ENCODE assay signal across 23 cellular contexts in genomic region chr9:18678846-18679245, GRCh38.
"Had no signal": no experiment of that assay in that cellular context is flagged by ENCODE, and none has a peak within 500 bp of the region (broad histone marks: within the 10 kb centered on the region; RNA-seq: fewer than 3 reads in every experiment).

No MANE protein-coding gene starts in this region.

- H3K36me3 Mint-ChIP-seq: activated naive CD8-positive, alpha-beta T cell; mesothelial cell of epicardium; natural killer cell treated with Interleukin-12 subunit alpha and Interleukin-12 subunit beta and Interleukin-15 and Interleukin-18, amount 100 ng/mL, for 72 hours had no signal

- H2AFZ ChIP-seq: hepatocyte had no signal

- H3K27me3 Mint-ChIP-seq: activated CD4-positive, alpha-beta T cell treated with anti-CD3 and anti-CD28 coated beads for 36 hours; activated naive CD8-positive, alpha-beta T cell had no signal

- H3K4me2 ChIP-seq: hepatocyte had no signal

- DNase-seq: activated CD4-positive, alpha-beta T cell treated with anti-CD3 and anti-CD28 coated beads for 36 hours; activated CD4-positive, alpha-beta T cell treated with anti-CD3 and anti-CD28 coated beads, Interleukin-2, amount 50 U/mL, for 48 hours; activated gamma-delta T cell; amygdala; brain microvascular endothelial cell; dermis blood vessel endothelial cell; foreskin fibroblast; left cardiac atrium; posterior cingulate gyrus; stimulated activated CD4-positive, alpha-beta T cell treated with anti-CD3 and anti-CD28 coated beads, Interleukin-12 subunit alpha, Interleukin-12 subunit beta, amount 100 ng/mL, for 4 hours; stimulated activated CD4-positive, alpha-beta T cell treated with anti-CD3 and anti-CD28 coated beads, Interleukin-1b, Interleukin-23, amount 100 ng/mL, for 48 hours; stimulated activated CD8-positive, alpha-beta memory T cell treated with anti-CD3 and anti-CD28 coated beads, Interleukin-4, amount 100 ng/mL, for 48 hours; stimulated activated naive CD4-positive, alpha-beta T cell; SW 1271; T-helper 2 cell; uterus had no signal

- ATAC-seq: activated CD4-positive, alpha-beta T cell treated with anti-CD3 and anti-CD28 coated beads for 36 hours; natural killer cell treated with Interleukin-12 subunit alpha and Interleukin-12 subunit beta and Interleukin-15 and Interleukin-18, amount 100 ng/mL, for 72 hours had no signal

- H3K27me3 ChIP-seq: brain microvascular endothelial cell, hepatocyte, tibial nerve, uterus had no signal

- H3K4me3 ChIP-seq: hepatocyte, lung, tibial nerve, uterus had no signal

- H3K9me3 Mint-ChIP-seq: mesothelial cell of epicardium; natural killer cell treated with Interleukin-12 subunit alpha and Interleukin-12 subunit beta and Interleukin-15 and Interleukin-18, amount 100 ng/mL, for 72 hours had no signal

- H3K36me3 ChIP-seq: brain microvascular endothelial cell, tibial nerve, uterus had no signal

- H3K79me2 ChIP-seq: hepatocyte had no signal

- H3K27ac ChIP-seq: brain microvascular endothelial cell, epithelial cell of prostate, hepatocyte had no signal

- H3K4me3 Mint-ChIP-seq: activated CD4-positive, alpha-beta T cell treated with anti-CD3 and anti-CD28 coated beads for 36 hours; activated naive CD8-positive, alpha-beta T cell; mesothelial cell of epicardium; natural killer cell treated with Interleukin-12 subunit alpha and Interleukin-12 subunit beta and Interleukin-15 and Interleukin-18, amount 100 ng/mL, for 72 hours had no signal

- H3K27ac Mint-ChIP-seq: activated CD4-positive, alpha-beta T cell treated with anti-CD3 and anti-CD28 coated beads for 36 hours; activated naive CD8-positive, alpha-beta T cell; mesothelial cell of epicardium; natural killer cell treated with Interleukin-12 subunit alpha and Interleukin-12 subunit beta and Interleukin-15 and Interleukin-18, amount 100 ng/mL, for 72 hours had no signal

- H3K4me1 Mint-ChIP-seq: activated CD4-positive, alpha-beta T cell treated with anti-CD3 and anti-CD28 coated beads for 36 hours had no signal

- H3K9me3 ChIP-seq: tibial nerve, uterus had no signal
